ENCODE assay signal across 16 cellular contexts in the genomic region with DNA sequence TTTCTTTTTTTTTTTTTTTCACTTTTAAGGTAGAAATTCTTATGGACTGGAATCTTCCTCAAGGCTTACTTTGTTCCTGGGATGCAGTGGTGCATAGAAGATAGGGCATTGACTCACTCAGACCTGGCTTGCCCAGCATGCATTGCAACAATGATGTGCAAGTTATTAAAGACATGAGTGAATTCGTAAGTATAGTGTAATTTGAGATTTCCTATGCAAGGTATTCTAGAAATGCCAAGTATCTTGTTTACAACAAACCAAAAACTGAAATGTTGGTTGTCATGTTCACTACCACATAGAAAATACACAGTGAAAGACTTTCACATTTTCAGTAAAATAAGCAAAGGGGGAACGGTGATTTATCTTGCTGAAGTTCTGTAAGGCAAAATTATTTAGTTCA. TPM values are rescaled to one million over a fixed set of nuclear protein-coding genes. Genes with fewer than 3 reads are reported as not detected.
DNase-seq lines count a peak whose midpoint lies in the region; ATAC-seq lines count a peak whose summit lies in the region.
"Had no signal": no experiment of that assay in that cellular context is flagged by ENCODE, and none has a peak within 500 bp of the region (broad histone marks: within the 10 kb centered on the region; RNA-seq: fewer than 3 reads in every experiment).

No MANE protein-coding gene starts in this region.

- no peak overlapping the region for H2BK120ac ChIP-seq in trophoblast cell (ENCODE audit: insufficient read depth, low read length, poor library complexity)

- no peak overlapping the region for H3K27ac ChIP-seq in trophoblast cell (ENCODE audit: low read depth, low read length)
- H3K27ac ChIP-seq: skin epidermis had no signal

- DNase-seq in HCEC 1CT (peak; percentile 53), OCI-M1 (lab: John Stamatoyannopoulos, UW) (peak; percentile 11), fibroblast of gingiva (ENCODE audit: low read depth) (peak; percentile 84), trophoblast cell (peak; percentile 77 to 92), dermis blood vessel endothelial cell (no peak)
- no peak for DNase-seq in activated CD8-positive, alpha-beta memory T cell treated with anti-CD3 and anti-CD28 coated beads for 24 hours
- DNase-seq: activated gamma-delta T cell treated with Interleukin-2 at 50 U/mL for 16 hours, caudate nucleus, COR-L47, left lung, NCI-H1092, NCI-H524 treated with DMSO at 0.1 percent for 48 hours, SHP77, substantia nigra had no signal

- no CpG with 5 or more reads among the region's 2 CpGs for WGBS in trophoblast cell (ENCODE audit: extremely low coverage, insufficient coverage, insufficient read length)

- no peaks in the 10 kb centered on the region for H3K79me2 ChIP-seq in trophoblast cell (ENCODE audit: control insufficient read depth, insufficient read depth, low read length, poor library complexity)

- H3K18ac ChIP-seq in trophoblast cell (ENCODE audit: low read length) = no peak overlapping the region

- H4K12ac ChIP-seq in trophoblast cell (ENCODE audit: low read depth, low read length) = no peak overlapping the region

- H3K4me1 ChIP-seq in trophoblast cell (ENCODE audit: control insufficient read depth in 1 of 2, insufficient read depth in 2 of 2, low read length in 2 of 2) = peaks cover 0 to 3% of the 10 kb centered on the region in 2 experiments

- no peak overlapping the region for H2BK12ac ChIP-seq in trophoblast cell (ENCODE audit: low read length)

- no peak overlapping the region for H3K14ac ChIP-seq in trophoblast cell (ENCODE audit: low read length)

- no peak overlapping the region for H3K9ac ChIP-seq in trophoblast cell (ENCODE audit: low read length)

- no peak overlapping the region for H2AFZ ChIP-seq in trophoblast cell (ENCODE audit: insufficient read depth, low read length, poor library complexity)

- no peak for ATAC-seq in GM18498 (IDR thresholded peaks at IDR 0.05; ENCODE audit: unreplicated experiment)
- ATAC-seq: left lung had no signal

- no peak overlapping the region for H4K91ac ChIP-seq in trophoblast cell (ENCODE audit: low read depth, low read length)

- H3K4ac ChIP-seq in trophoblast cell (ENCODE audit: low read depth, low read length) = no peak overlapping the region

- no peak overlapping the region for H4K8ac ChIP-seq in trophoblast cell (ENCODE audit: low read depth, low read length)

- no peak overlapping the region for H3K23ac ChIP-seq in trophoblast cell (ENCODE audit: low read length)

- H3K9me3 ChIP-seq in trophoblast cell (ENCODE audit: insufficient read depth, low read depth, low read length) = no peaks in the 10 kb centered on the region
- H3K9me3 ChIP-seq: left lung had no signal

- no peak overlapping the region for H3K4me3 ChIP-seq in trophoblast cell (ENCODE audit: low read depth, low read length)
- H3K4me3 ChIP-seq: left lung, skin epidermis had no signal

- no peaks in the 10 kb centered on the region for H3K36me3 ChIP-seq in trophoblast cell (ENCODE audit: control insufficient read depth in 1 of 2, insufficient read depth in 2 of 2, low read length in 2 of 2)
- H3K36me3 ChIP-seq: left lung had no signal

- no peak overlapping the region for H3K4me2 ChIP-seq in trophoblast cell (ENCODE audit: low read length)

- no peak overlapping the region for H2AK5ac ChIP-seq in trophoblast cell (ENCODE audit: low read length)

- no peak overlapping the region for H2BK5ac ChIP-seq in trophoblast cell (ENCODE audit: low read depth, low read length, poor library complexity)

- H3K27me3 ChIP-seq in trophoblast cell (ENCODE audit: insufficient read depth, low read length) = no peaks in the 10 kb centered on the region
- H3K27me3 ChIP-seq: left lung had no signal

- H3K79me1 ChIP-seq in trophoblast cell (ENCODE audit: low read length) = no peaks in the 10 kb centered on the region

RNA-seq across cellular contexts. Expression of a gene that starts 56.5 kb away (rescaled TPM):
- 70.8 and 74.9 TPM in 2 replicates for polyA plus RNA-seq in trophoblast cell (2013)
- 126 and 138 TPM in 2 replicates for total RNA-seq in dermis blood vessel endothelial cell

Comparison
In these comparisons a context has a peak if more than half of its experiments do, and no peak if none do; other contexts are left out.
1. DNase-seq: peak in HCEC 1CT (single experiment), OCI-M1 (single experiment), fibroblast of gingiva (single experiment) and trophoblast cell (2 of 2); none in activated CD8-positive, alpha-beta memory T cell treated with anti-CD3 and anti-CD28 coated beads for 24 hours (single experiment) and dermis blood vessel endothelial cell (single experiment).